ENCODE assay signal across 8 cellular contexts in the genomic region with DNA sequence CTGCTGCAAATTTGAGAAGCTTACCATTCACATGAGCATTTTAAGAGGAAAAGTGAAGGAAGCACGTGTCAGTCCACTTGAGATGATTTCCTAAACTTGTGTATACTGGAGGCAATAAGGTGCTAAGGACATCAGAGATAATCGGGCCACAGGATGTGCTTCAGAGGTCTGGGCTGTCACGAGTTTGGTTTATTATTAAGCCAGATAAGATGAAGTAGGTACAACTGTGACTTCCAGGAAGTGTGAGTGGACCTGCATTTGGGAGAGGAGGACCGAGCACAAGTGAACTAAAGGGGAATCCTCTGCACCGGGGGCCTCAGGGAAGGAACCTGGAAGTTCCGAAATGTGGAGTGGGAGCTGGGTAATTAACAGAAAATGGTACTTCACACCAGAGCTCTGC. TPM values are rescaled to one million over a fixed set of nuclear protein-coding genes. Genes with fewer than 3 reads are reported as not detected.
DNase-seq lines count a peak whose midpoint lies in the region; ATAC-seq and TF ChIP-seq lines count a peak whose summit lies in the region.

No MANE protein-coding gene starts in this region.

- H3K27ac ChIP-seq in esophagus squamous epithelium (peak overlapping the region in 2 of 4 donors; percentile 59 to 85), spleen (no peak overlapping the region)

- peak; percentile 33 for ATAC-seq in HG03521 (IDR thresholded peaks at IDR 0.05; ENCODE audit: unreplicated experiment)

- no peak for TF ChIP-seq POLR2A in esophagus squamous epithelium (IDR thresholded peaks at IDR 0.05)
- no peak for TF ChIP-seq POLR2A in spleen (IDR thresholded peaks at IDR 0.05)

- no peak for TF ChIP-seq CTCF in esophagus squamous epithelium (IDR thresholded peaks at IDR 0.05)
- no peak for TF ChIP-seq CTCF in spleen (IDR thresholded peaks at IDR 0.05 in 8 of 11, conservative IDR thresholded peaks at IDR 0.05 in 3 of 11)

- no peaks in the 10 kb centered on the region for H3K36me3 ChIP-seq in esophagus squamous epithelium
- H3K36me3 ChIP-seq in spleen, result no peaks in the 10 kb centered on the region

- no peaks in the 10 kb centered on the region for H3K36me3 Mint-ChIP-seq in T-helper 1 cell treated with Interleukin-12 subunit alpha and Interleukin-12 subunit beta and Interleukin-4 antibody, amounts not matched to agents 30 μg/mL and 1 μg/mL, for 36 hours (ENCODE audit: low read depth)

- H3K4me3 ChIP-seq in esophagus squamous epithelium, result peak overlapping the region; percentile 50 to 76 (median 75)
- H3K4me3 ChIP-seq in spleen, result peak overlapping the region in 7 of 8 donors; percentile 46 to 75 (median 53)

- DNase-seq in T-helper 1 cell (no peak), esophagus squamous epithelium (lab: John Stamatoyannopoulos, UW) (no peak), spleen (no peak), SW480 (ENCODE audit: low spot score) (no peak), cerebellar cortex (ENCODE audit: low spot score) (no peak), Kasumi-1 (lab: John Stamatoyannopoulos, UW) (no peak)

- WGBS in esophagus squamous epithelium, 2 donors, result 55 to 59% methylated on average over 6 of the region's 6 CpGs
- whole genome bisulfite sequencing in spleen, 5 donors, result 15 to 25% (median 21%) methylated on average over 6 of the region's 6 CpGs

- peaks cover 32% of the 10 kb centered on the region for H3K27me3 Mint-ChIP-seq in T-helper 1 cell treated with Interleukin-12 subunit alpha and Interleukin-12 subunit beta and Interleukin-4 antibody, amounts not matched to agents 30 μg/mL and 1 μg/mL, for 36 hours (ENCODE audit: low read depth)

- no peak overlapping the region for H3K27ac Mint-ChIP-seq in T-helper 1 cell treated with Interleukin-12 subunit alpha and Interleukin-12 subunit beta and Interleukin-4 antibody, amounts not matched to agents 30 μg/mL and 1 μg/mL, for 36 hours

- intact Hi-C loops in esophagus squamous epithelium (cut with DNase I), result loop anchor here (5.0 kb wide), 1 partner anchor 657 kb away; no protein-coding TSS in a partner anchor
- intact Hi-C loops in spleen (cut with DNase I; ENCODE audit: low total_unique reads), result loop anchor here (5.0 kb wide), 1 partner anchor 657 kb away; no protein-coding TSS in a partner anchor

- H3K9me3 ChIP-seq in esophagus squamous epithelium, result no peaks in the 10 kb centered on the region
- no peaks in the 10 kb centered on the region for H3K9me3 ChIP-seq in spleen

- no peaks in the 10 kb centered on the region for H3K9me3 Mint-ChIP-seq in T-helper 1 cell treated with Interleukin-12 subunit alpha and Interleukin-12 subunit beta and Interleukin-4 antibody, amounts not matched to agents 30 μg/mL and 1 μg/mL, for 36 hours

- H3K4me1 Mint-ChIP-seq in T-helper 1 cell treated with Interleukin-12 subunit alpha and Interleukin-12 subunit beta and Interleukin-4 antibody, amounts not matched to agents 30 μg/mL and 1 μg/mL, for 36 hours (ENCODE audit: low read depth), result peaks cover 8% of the 10 kb centered on the region

- H3K4me3 Mint-ChIP-seq in T-helper 1 cell treated with Interleukin-12 subunit alpha and Interleukin-12 subunit beta and Interleukin-4 antibody, amounts not matched to agents 30 μg/mL and 1 μg/mL, for 36 hours, result peak overlapping the region; percentile 27

- H3K27me3 ChIP-seq in esophagus squamous epithelium (peaks cover 0 to 56% (median 0%) of the 10 kb centered on the region in 4 donors), spleen (replicated peaks in 1 of 7) (peaks cover 0 to 78% (median 22%) of the 10 kb centered on the region in 7 donors)

- H3K4me1 ChIP-seq in esophagus squamous epithelium, result peaks cover 5 to 53% (median 12%) of the 10 kb centered on the region in 3 donors
- peaks cover 11 to 39% (median 33%) of the 10 kb centered on the region in 6 donors for H3K4me1 ChIP-seq in spleen

RNA-seq across cellular contexts. Expression of a gene that starts 1.4 kb away (rescaled TPM):
- total RNA-seq in esophagus squamous epithelium, result 10 to 100 TPM in 2 of 4 donors, 1 to 10 TPM in 2; 6.9 to 16.2 (median 12.7) TPM
- 1 to 10 TPM in 6 of 7 donors, under 1 TPM in 1; 0.85 to 5.0 (median 2.7) TPM for total RNA-seq in spleen
- polyA plus RNA-seq in spleen, result under 1 TPM; 0.15 to 0.54 (median 0.30) TPM
